Comparison of ENCODE assay signal across 8 cellular contexts in the genomic region with DNA sequence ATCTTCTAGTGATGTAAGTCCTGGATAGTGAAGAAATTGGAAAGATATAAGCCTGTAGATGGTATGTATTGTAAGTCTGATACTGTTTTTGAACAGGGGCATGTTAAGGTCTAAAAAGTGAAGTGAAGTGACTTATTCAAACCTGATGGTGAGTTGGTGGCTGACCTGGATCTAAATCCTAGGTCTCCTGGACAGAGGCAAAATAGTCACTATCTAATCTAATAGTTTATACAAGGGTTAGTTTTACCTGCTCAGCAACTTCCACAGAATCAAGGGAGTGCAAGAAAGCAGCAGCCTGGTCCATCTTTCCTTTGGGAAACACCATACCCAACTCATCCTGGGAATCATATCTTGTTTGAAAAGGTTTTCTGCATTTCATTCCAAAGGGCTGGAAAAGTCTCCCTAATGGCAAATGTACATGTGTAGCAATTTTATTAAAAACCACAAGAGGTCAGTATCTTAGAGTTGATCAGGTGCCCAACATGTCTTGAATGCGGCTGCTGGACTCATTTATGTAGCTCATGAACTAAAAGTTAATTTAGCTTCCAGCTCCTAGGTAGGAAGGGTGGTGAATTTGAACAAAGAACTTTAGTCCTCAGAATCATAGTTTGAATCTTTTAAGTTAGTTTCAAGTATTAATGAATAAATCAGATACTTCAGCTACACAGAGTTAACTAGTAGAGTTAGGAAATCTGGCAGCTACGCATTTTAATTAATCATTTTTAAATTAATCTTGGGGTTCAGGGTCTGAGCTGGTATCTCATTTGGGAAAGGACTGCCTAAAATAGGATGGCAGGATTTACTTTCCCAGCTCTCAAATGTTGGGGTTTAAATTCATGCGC. TPM values are rescaled to one million over a fixed set of nuclear protein-coding genes. Genes with fewer than 3 reads are reported as not detected.
A peak's percentile ranks its signal among the peaks of the same experiment; 100 is the strongest.
DNase-seq lines count a peak whose midpoint lies in the region; ATAC-seq and TF ChIP-seq lines count a peak whose summit lies in the region.

No MANE protein-coding gene starts in this region.

- no peak overlapping the region for H3K4me3 ChIP-seq in WI38 (ENCODE audit: low read depth, low read length)

- TF ChIP-seq CTCF in WI38 (IDR thresholded peaks at IDR 0.05; ENCODE audit: low read depth, low read length): peak; percentile 14; the same call in 1 of the 2 replicates

- intact Hi-C loops in left cardiac atrium (cut with DNase I): loop anchor here in 1 of 2 donors (5.0 to 10.0 kb wide), 2 partner anchors 124 to 217 kb away; a partner anchor contains a TSS

- peak; percentile 9 for DNase-seq in Daoy (ENCODE audit: low read depth)
- peak; percentile 34 to 52 for DNase-seq in Kasumi-1 (lab: John Stamatoyannopoulos, UW)
- DNase-seq in left cardiac atrium: no peak
- DNase-seq in superior temporal gyrus (ENCODE audit: extremely low spot score): peak; percentile 73
- no peak for DNase-seq in T-helper 2 cell

- peak; percentile 51 to 57 for ATAC-seq in left cardiac atrium
- no peak for ATAC-seq in GM18502 (IDR thresholded peaks at IDR 0.05; ENCODE audit: poor library complexity, unreplicated experiment)
- ATAC-seq in GM18873 (IDR thresholded peaks at IDR 0.05; ENCODE audit: low FRiP score, unreplicated experiment): no peak

RNA-seq across cellular contexts. Expression of a gene that starts 26.0 kb away (rescaled TPM):
- total RNA-seq in Daoy (2014; rRNA removed; shearing (Covaris generic)): 31.2 and 33.0 TPM in 2 replicates
- total RNA-seq in left cardiac atrium: 1 to 10 TPM; 5.9 to 7.5 TPM

RNA-seq across cellular contexts. Expression of a gene that starts 26.2 kb away (rescaled TPM):
- 5.3 and 6.1 TPM in 2 replicates for total RNA-seq in Daoy (2014; rRNA removed; shearing (Covaris generic))
- 10 to 100 TPM; 11.6 to 12.5 TPM for total RNA-seq in left cardiac atrium

Comparison
In these comparisons a context has a peak if more than half of its experiments do, and no peak if none do; other contexts are left out.
1. DNase-seq: peak in Daoy (single experiment), Kasumi-1 (2 of 2) and superior temporal gyrus (single experiment); none in left cardiac atrium (single experiment) and T-helper 2 cell (0 of 5).
2. ATAC-seq: peak in left cardiac atrium (2 of 2); none in GM18502 (single experiment) and GM18873 (single experiment).